Comparison of ENCODE assay signal across 25 cellular contexts in genomic region chr1:200982071-200982945, GRCh38. TPM values are rescaled to one million over a fixed set of nuclear protein-coding genes. Genes with fewer than 3 reads are reported as not detected.
A peak's percentile ranks its signal among the peaks of the same experiment; 100 is the strongest.
DNase-seq lines count a peak whose midpoint lies in the region; ATAC-seq and TF ChIP-seq lines count a peak whose summit lies in the region.
"Had no signal": no experiment of that assay in that cellular context is flagged by ENCODE, and none has a peak within 500 bp of the region (broad histone marks: within the 10 kb centered on the region; RNA-seq: fewer than 3 reads in every experiment).

No MANE protein-coding gene starts in this region.

- H3K27ac Mint-ChIP-seq in stimulated activated memory B cell treated with anti-CD40 and anti-IgM and Interleukin-4, amounts not matched to agents 10 μg/mL and 1 μg/mL and 100 μg/mL, for 72 hours = peak overlapping the region; percentile 40

- no peaks in the 10 kb centered on the region for H3K27me3 ChIP-seq in SK-N-SH (ENCODE audit: insufficient read depth)
- no peaks in the 10 kb centered on the region for H3K27me3 ChIP-seq in WERI-Rb-1 (ENCODE audit: insufficient read depth, low read depth, severe bottlenecking)
- H3K27me3 ChIP-seq in aorta (ENCODE audit: control insufficient read depth in 1 of 2, insufficient read depth in 2 of 2, low read length in 1 of 2) = no peaks in the 10 kb centered on the region
- H3K27me3 ChIP-seq: ascending aorta, heart left ventricle, neutrophil had no signal

- intact Hi-C loops in aorta (cut with DNase I) = no loop called here

- TF ChIP-seq CTCF in SK-N-SH (IDR thresholded peaks at IDR 0.05) (no peak), WERI-Rb-1 (IDR thresholded peaks at IDR 0.05; ENCODE audit: low read depth, low read length) (no peak), RWPE1 (conservative IDR thresholded peaks at IDR 0.05; ENCODE audit: low read depth) (no peak)

- no peaks in the 10 kb centered on the region for H3F3A ChIP-seq in SK-N-SH (replicated peaks; ENCODE audit: insufficient read depth)

- H3K9ac ChIP-seq in SK-N-SH = no peak overlapping the region
- H3K9ac ChIP-seq: KMS-11 had no signal

- no peak overlapping the region for H3K4me2 ChIP-seq in SK-N-SH
- H3K4me2 ChIP-seq: KMS-11 had no signal

- TF ChIP-seq RAD21 in SK-N-SH (IDR thresholded peaks at IDR 0.05; ENCODE audit: low read length) = no peak

- H3K4me3 ChIP-seq in SK-N-SH (ENCODE audit: low read depth in 2 of 2, low read length in 1 of 2) (no peak overlapping the region), WERI-Rb-1 (ENCODE audit: low read depth, low read length) (no peak overlapping the region), aorta (ENCODE audit: low read length in 2 of 2) (no peak overlapping the region)
- H3K4me3 ChIP-seq: ascending aorta, heart left ventricle, mucosa of descending colon had no signal

- ATAC-seq in SK-N-SH treated with all-trans-retinoic acid at 6 μM for 48 hours = no peak
- no peak for ATAC-seq in stimulated activated memory B cell treated with anti-CD40 and anti-IgM and Interleukin-4, amounts not matched to agents 10 μg/mL and 1 μg/mL and 100 μg/mL, for 72 hours
- no peak for ATAC-seq in aorta (ENCODE audit: low FRiP score)
- ATAC-seq: heart left ventricle, left ventricle myocardium superior, mucosa of descending colon, Panc1 had no signal

- H3K79me2 ChIP-seq in SK-N-SH (ENCODE audit: insufficient read depth) = no peaks in the 10 kb centered on the region

- H3K9me3 Mint-ChIP-seq in stimulated activated memory B cell treated with anti-CD40 and anti-IgM and Interleukin-4, amounts not matched to agents 10 μg/mL and 1 μg/mL and 100 μg/mL, for 72 hours = no peaks in the 10 kb centered on the region
- H3K9me3 Mint-ChIP-seq: activated T-cell treated with anti-CD3 and anti-CD28 coated beads, Interleukin-2, amount 50 U/mL, for 24 hours had no signal

- H4K20me1 ChIP-seq in SK-N-SH (ENCODE audit: insufficient read depth) = no peaks in the 10 kb centered on the region

- no peak overlapping the region for H2AFZ ChIP-seq in SK-N-SH (ENCODE audit: low read depth)

- H3K9me3 ChIP-seq in SK-N-SH (no peaks in the 10 kb centered on the region), WERI-Rb-1 (ENCODE audit: severe bottlenecking) (no peaks in the 10 kb centered on the region), aorta (ENCODE audit: control insufficient read depth, low read length) (peaks cover 1% of the 10 kb centered on the region)
- H3K9me3 ChIP-seq: ascending aorta, mucosa of descending colon, neutrophil had no signal

- POLR2A ChIA-PET in SK-N-SH (lab: Yijun Ruan, JAX) = no interaction called here
- POLR2A ChIA-PET in RWPE1 (lab: Yijun Ruan, JAX; ENCODE audit: low non-redundant PET) = no interaction called here

- TF ChIP-seq EP300 in SK-N-SH (IDR thresholded peaks at IDR 0.05; ENCODE audit: borderline replicate concordance in 1 of 2, low read depth in 1 of 2, low read length in 1 of 2) = no peak

- peaks cover 80% of the 10 kb centered on the region for H3K36me3 Mint-ChIP-seq in stimulated activated memory B cell treated with anti-CD40 and anti-IgM and Interleukin-4, amounts not matched to agents 10 μg/mL and 1 μg/mL and 100 μg/mL, for 72 hours

- CTCF ChIA-PET in SK-N-SH (lab: Yijun Ruan, JAX) (interaction anchor here (1.1 to 6.7 kb wide), 4 partner anchors 10 to 424 kb away, joined by 3 to 54 read pairs (median 18); no protein-coding TSS in a partner anchor), RWPE1 (lab: Yijun Ruan, JAX) (interaction anchor here (0.7 to 5.6 kb wide), 4 partner anchors 10 to 132 kb away, joined by 3 to 38 read pairs (median 4); no protein-coding TSS in a partner anchor)

- H3K4me3 Mint-ChIP-seq in stimulated activated memory B cell treated with anti-CD40 and anti-IgM and Interleukin-4, amounts not matched to agents 10 μg/mL and 1 μg/mL and 100 μg/mL, for 72 hours = no peak overlapping the region
- H3K4me3 Mint-ChIP-seq: activated T-cell treated with anti-CD3 and anti-CD28 coated beads, Interleukin-2, amount 50 U/mL, for 24 hours; CD14-positive monocyte had no signal

- DNase-seq in SK-N-SH (no peak), WERI-Rb-1 (peak; percentile 66), hepatic stellate cell (ENCODE audit: low spot score) (peak; percentile 60), RWPE1 (ENCODE audit: low spot score) (no peak), aorta (no peak), RPMI8226 (no peak)
- DNase-seq: activated CD4-positive, CD25-positive, alpha-beta regulatory T cell treated with anti-CD3 and anti-CD28 coated beads, Interleukin-2, amount 50 U/mL, for 72 hours; activated naive CD4-positive, alpha-beta T cell treated with Interleukin-2 at 50 U/mL for 16 hours; activated T-cell treated with anti-CD3 and anti-CD28 coated beads, Interleukin-2, amount 50 U/mL, for 24 hours; effector memory CD4-positive, alpha-beta T cell; heart left ventricle; left ventricle myocardium superior; NCI-H1092; NCI-H2081 treated with DMSO at 0.1 percent for 48 hours; NCI-H446 treated with DMSO at 0.1 percent for 48 hours; NK-92 treated with Interleukin-12 subunit alpha and Interleukin-12 subunit beta, amount 100 ng/mL, for 24 hours; stimulated activated CD4-positive, alpha-beta T cell treated with anti-CD3 and anti-CD28 coated beads, Interleukin-12 subunit alpha, Interleukin-12 subunit beta, amount 100 ng/mL, for 4 hours had no signal

- 44% methylated on average over 8 of the region's 19 CpGs for WGBS in SK-N-SH (ENCODE audit: low lambda C conversion rate)
- WGBS in aorta, 2 donors = 80 to 81% methylated on average over 18 to 19 of the region's 19 CpGs

- H3K27ac ChIP-seq in SK-N-SH (ENCODE audit: low read depth in 2 of 2, low read length in 1 of 2) = no peak overlapping the region
- peak overlapping the region; percentile 22 for H3K27ac ChIP-seq in WERI-Rb-1
- H3K27ac ChIP-seq in RWPE1 = no peak overlapping the region
- no peak overlapping the region for H3K27ac ChIP-seq in aorta (ENCODE audit: low read depth in 1 of 2, low read length in 2 of 2)
- H3K27ac ChIP-seq: ascending aorta, heart left ventricle, KMS-11, neutrophil had no signal

- no peaks in the 10 kb centered on the region for H3K27me3 Mint-ChIP-seq in stimulated activated memory B cell treated with anti-CD40 and anti-IgM and Interleukin-4, amounts not matched to agents 10 μg/mL and 1 μg/mL and 100 μg/mL, for 72 hours
- H3K27me3 Mint-ChIP-seq: activated T-cell treated with anti-CD3 and anti-CD28 coated beads, Interleukin-2, amount 50 U/mL, for 24 hours had no signal

- H3K4me1 Mint-ChIP-seq in stimulated activated memory B cell treated with anti-CD40 and anti-IgM and Interleukin-4, amounts not matched to agents 10 μg/mL and 1 μg/mL and 100 μg/mL, for 72 hours = no peaks in the 10 kb centered on the region
- H3K4me1 Mint-ChIP-seq: CD14-positive monocyte had no signal

- no peaks in the 10 kb centered on the region for H3K36me3 ChIP-seq in SK-N-SH (replicated peaks in 1 of 2; ENCODE audit: control insufficient read depth in 1 of 2, insufficient read depth in 2 of 2, low read length in 1 of 2)
- peaks cover 98% of the 10 kb centered on the region for H3K36me3 ChIP-seq in WERI-Rb-1
- no peaks in the 10 kb centered on the region for H3K36me3 ChIP-seq in aorta (ENCODE audit: control insufficient read depth in 1 of 2, insufficient read depth in 2 of 2, low read length in 1 of 2)
- H3K36me3 ChIP-seq: ascending aorta had no signal

- H3K4me1 ChIP-seq in SK-N-SH (ENCODE audit: control insufficient read depth in 1 of 2, insufficient read depth in 2 of 2, low read depth in 1 of 2, low read length in 1 of 2) (peaks cover 0 to 3% of the 10 kb centered on the region in 2 experiments; a peak in 1 of 4 replicates), aorta (ENCODE audit: control insufficient read depth in 1 of 2, insufficient read depth in 2 of 2, low read length in 2 of 2) (no peaks in the 10 kb centered on the region)
- H3K4me1 ChIP-seq: ascending aorta, heart left ventricle had no signal

- no peaks in the 10 kb centered on the region for H3K9me2 ChIP-seq in SK-N-SH

TF ChIP-seq in SK-N-SH, 30 proteins besides CTCF, POLR2A, EP300 and RAD21:
- TF ChIP-seq FOXJ3 (CRISPR knock-in tag; IDR thresholded peaks at IDR 0.05) (no peak), NRF1 (IDR thresholded peaks at IDR 0.05; ENCODE audit: low read depth, low read length) (no peak), TCF12 (IDR thresholded peaks at IDR 0.05) (peak; percentile 42; the same call in 1 of the 2 replicates), PBX3 (IDR thresholded peaks at IDR 0.05) (peak; percentile 50; the same call in 1 of the 2 replicates), SMC3 (IDR thresholded peaks at IDR 0.05; ENCODE audit: low read depth, low read length) (no peak)

TF ChIP-seq in SK-N-SH treated with all-trans-retinoic acid at 6 μM for 48 hours, 23 proteins besides CTCF, POLR2A, EP300 and RAD21 (continues in another document):
- no peak for TF ChIP-seq TOX (CRISPR knock-in tag; IDR thresholded peaks at IDR 0.05; ENCODE audit: borderline replicate concordance)
- TF ChIP-seq PATZ1 (CRISPR knock-in tag; IDR thresholded peaks at IDR 0.05; ENCODE audit: borderline replicate concordance) = no peak
- TF ChIP-seq CREB5 (CRISPR knock-in tag; IDR thresholded peaks at IDR 0.05; ENCODE audit: low read depth) = no peak

RNA-seq across cellular contexts. Expression of gene KIF21B, which starts 41.2 kb away (rescaled TPM):
- polyA plus RNA-seq in SK-N-SH (2012; rRNA removed) = 0.24 and 0.26 TPM in 2 replicates
- polyA plus RNA-seq in SK-N-SH (2012; cell fraction: cytosol; rRNA removed) = 0.08 and 0.14 TPM in 2 replicates
- polyA plus RNA-seq in SK-N-SH (2012; cell fraction: nucleus; rRNA removed) = 0.50 and 0.63 TPM in 2 replicates
- total RNA-seq in aorta = 1 to 10 TPM; 4.0 to 4.6 TPM
- under 1 TPM; 0.31 to 0.63 TPM for polyA plus RNA-seq in aorta

Comparison
In these comparisons a context has a peak if more than half of its experiments do, and no peak if none do; other contexts are left out.
1. DNase-seq: peak in WERI-Rb-1 (single experiment) and hepatic stellate cell (single experiment); none in SK-N-SH (single experiment), RWPE1 (single experiment), aorta (0 of 2) and RPMI8226 (single experiment).